In genomic region chr19:35261356-35262100, GRCh38 we compare ENCODE assay signal across 1 cellular context.
TF ChIP-seq lines count a peak whose summit lies in the region.

No MANE protein-coding gene starts in this region.

TF ChIP-seq in GM23338, 12 proteins besides CTCF, POLR2A, EP300 and RAD21 (continued from another document):
- TF ChIP-seq, protein P1, sequence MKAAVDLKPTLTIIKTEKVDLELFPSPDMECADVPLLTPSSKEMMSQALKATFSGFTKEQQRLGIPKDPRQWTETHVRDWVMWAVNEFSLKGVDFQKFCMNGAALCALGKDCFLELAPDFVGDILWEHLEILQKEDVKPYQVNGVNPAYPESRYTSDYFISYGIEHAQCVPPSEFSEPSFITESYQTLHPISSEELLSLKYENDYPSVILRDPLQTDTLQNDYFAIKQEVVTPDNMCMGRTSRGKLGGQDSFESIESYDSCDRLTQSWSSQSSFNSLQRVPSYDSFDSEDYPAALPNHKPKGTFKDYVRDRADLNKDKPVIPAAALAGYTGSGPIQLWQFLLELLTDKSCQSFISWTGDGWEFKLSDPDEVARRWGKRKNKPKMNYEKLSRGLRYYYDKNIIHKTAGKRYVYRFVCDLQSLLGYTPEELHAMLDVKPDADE (IDR thresholded peaks at IDR 0.05), result no peak
- TF ChIP-seq NANOG (IDR thresholded peaks at IDR 0.05; ENCODE audit: borderline replicate concordance) (no peak), CREB1 (CRISPR knock-in tag; IDR thresholded peaks at IDR 0.05; ENCODE audit: low read depth) (no peak), JUNB (IDR thresholded peaks at IDR 0.05; ENCODE audit: unreplicated experiment) (no peak), ZNF331 (CRISPR knock-in tag; IDR thresholded peaks at IDR 0.05; ENCODE audit: low read depth) (no peak), EZH2 (IDR thresholded peaks at IDR 0.05; ENCODE audit: low read depth, unreplicated experiment) (no peak), ZNF114 (CRISPR knock-in tag; IDR thresholded peaks at IDR 0.05) (no peak), EZH2phosphoT487 (IDR thresholded peaks at IDR 0.05; ENCODE audit: unreplicated experiment) (no peak), REST (IDR thresholded peaks at IDR 0.05; ENCODE audit: unreplicated experiment) (no peak), POLR2AphosphoS5 (IDR thresholded peaks at IDR 0.05; ENCODE audit: low read depth) (no peak)
- TF ChIP-seq, protein P2, sequence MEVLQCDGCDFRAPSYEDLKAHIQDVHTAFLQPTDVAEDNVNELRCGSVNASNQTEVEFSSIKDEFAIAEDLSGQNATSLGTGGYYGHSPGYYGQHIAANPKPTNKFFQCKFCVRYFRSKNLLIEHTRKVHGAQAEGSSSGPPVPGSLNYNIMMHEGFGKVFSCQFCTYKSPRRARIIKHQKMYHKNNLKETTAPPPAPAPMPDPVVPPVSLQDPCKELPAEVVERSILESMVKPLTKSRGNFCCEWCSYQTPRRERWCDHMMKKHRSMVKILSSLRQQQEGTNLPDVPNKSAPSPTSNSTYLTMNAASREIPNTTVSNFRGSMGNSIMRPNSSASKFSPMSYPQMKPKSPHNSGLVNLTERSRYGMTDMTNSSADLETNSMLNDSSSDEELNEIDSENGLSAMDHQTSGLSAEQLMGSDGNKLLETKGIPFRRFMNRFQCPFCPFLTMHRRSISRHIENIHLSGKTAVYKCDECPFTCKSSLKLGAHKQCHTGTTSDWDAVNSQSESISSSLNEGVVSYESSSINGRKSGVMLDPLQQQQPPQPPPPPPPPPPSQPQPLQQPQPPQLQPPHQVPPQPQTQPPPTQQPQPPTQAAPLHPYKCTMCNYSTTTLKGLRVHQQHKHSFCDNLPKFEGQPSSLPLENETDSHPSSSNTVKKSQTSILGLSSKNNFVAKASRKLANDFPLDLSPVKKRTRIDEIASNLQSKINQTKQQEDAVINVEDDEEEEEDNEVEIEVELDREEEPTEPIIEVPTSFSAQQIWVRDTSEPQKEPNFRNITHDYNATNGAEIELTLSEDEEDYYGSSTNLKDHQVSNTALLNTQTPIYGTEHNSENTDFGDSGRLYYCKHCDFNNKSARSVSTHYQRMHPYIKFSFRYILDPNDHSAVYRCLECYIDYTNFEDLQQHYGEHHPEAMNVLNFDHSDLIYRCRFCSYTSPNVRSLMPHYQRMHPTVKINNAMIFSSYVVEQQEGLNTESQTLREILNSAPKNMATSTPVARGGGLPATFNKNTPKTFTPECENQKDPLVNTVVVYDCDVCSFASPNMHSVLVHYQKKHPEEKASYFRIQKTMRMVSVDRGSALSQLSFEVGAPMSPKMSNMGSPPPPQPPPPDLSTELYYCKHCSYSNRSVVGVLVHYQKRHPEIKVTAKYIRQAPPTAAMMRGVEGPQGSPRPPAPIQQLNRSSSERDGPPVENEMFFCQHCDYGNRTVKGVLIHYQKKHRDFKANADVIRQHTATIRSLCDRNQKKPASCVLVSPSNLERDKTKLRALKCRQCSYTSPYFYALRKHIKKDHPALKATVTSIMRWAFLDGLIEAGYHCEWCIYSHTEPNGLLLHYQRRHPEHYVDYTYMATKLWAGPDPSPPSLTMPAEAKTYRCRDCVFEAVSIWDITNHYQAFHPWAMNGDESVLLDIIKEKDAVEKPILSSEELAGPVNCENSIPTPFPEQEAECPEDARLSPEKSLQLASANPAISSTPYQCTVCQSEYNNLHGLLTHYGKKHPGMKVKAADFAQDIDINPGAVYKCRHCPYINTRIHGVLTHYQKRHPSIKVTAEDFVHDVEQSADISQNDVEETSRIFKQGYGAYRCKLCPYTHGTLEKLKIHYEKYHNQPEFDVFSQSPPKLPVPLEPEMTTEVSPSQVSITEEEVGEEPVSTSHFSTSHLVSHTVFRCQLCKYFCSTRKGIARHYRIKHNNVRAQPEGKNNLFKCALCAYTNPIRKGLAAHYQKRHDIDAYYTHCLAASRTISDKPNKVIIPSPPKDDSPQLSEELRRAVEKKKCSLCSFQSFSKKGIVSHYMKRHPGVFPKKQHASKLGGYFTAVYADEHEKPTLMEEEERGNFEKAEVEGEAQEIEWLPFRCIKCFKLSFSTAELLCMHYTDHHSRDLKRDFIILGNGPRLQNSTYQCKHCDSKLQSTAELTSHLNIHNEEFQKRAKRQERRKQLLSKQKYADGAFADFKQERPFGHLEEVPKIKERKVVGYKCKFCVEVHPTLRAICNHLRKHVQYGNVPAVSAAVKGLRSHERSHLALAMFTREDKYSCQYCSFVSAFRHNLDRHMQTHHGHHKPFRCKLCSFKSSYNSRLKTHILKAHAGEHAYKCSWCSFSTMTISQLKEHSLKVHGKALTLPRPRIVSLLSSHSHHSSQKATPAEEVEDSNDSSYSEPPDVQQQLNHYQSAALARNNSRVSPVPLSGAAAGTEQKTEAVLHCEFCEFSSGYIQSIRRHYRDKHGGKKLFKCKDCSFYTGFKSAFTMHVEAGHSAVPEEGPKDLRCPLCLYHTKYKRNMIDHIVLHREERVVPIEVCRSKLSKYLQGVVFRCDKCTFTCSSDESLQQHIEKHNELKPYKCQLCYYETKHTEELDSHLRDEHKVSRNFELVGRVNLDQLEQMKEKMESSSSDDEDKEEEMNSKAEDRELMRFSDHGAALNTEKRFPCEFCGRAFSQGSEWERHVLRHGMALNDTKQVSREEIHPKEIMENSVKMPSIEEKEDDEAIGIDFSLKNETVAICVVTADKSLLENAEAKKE (CRISPR knock-in tag; IDR thresholded peaks at IDR 0.05), result no peak
